ENCODE assay signal across 12 cellular contexts in the genomic region with DNA sequence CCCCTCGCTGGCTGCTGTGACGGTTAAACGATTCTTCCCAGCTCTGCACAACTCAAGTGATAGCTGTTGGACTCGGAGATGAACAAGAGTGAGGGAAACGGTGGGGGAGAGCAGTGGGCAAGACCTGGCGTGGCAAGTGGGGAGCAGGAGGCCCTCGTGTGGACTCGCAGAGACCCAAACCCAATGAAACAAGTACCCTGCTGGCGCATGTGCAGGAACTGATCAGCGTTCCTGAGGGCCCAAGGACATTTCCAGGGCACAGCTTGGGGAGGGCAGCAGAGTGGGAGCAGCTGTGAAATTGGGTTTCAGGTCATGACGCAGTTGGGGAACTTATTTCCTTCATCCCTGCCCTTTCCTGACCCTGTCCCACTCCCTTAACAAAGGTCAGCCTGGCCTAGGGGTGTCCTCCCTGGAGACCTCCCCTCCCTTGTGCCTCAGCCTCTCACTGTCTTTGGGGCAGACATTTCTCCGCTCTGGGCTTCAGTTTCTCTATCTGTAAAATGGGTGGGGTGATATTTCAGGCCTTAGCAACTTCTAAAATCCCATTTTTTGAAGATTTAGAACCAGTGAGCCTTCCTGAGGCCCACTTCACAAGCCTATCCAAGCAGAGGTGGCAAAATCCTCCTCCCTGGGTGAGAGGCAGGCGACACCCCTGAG. TPM values are rescaled to one million over a fixed set of nuclear protein-coding genes. Genes with fewer than 3 reads are reported as not detected.
DNase-seq lines count a peak whose midpoint lies in the region; ATAC-seq, FAIRE-seq and TF ChIP-seq lines count a peak whose summit lies in the region.
"Had no signal": no experiment of that assay in that cellular context is flagged by ENCODE, and none has a peak within 500 bp of the region (broad histone marks: within the 10 kb centered on the region; RNA-seq: fewer than 3 reads in every experiment).

No MANE protein-coding gene starts in this region.

- CTCF ChIA-PET in K562 (lab: Yijun Ruan, JAX; ENCODE audit: low intra/inter-chr PET ratio): no interaction called here

- FAIRE-seq in K562 (lab: Jason Lieb, UNC) (no peak), frontal cortex (lab: Jason Lieb, UNC) (no peak)
- FAIRE-seq: G401.6 had no signal

- peaks cover 0 to 23% (median 0%) of the 10 kb centered on the region in 11 experiments; a peak in 6 of 22 replicates for H4K20me1 ChIP-seq in BLaER1 treated with 17β-estradiol and CSF1 and Interleukin-3, amounts not matched to agents 10 nM and 100 nM
- peaks cover 66% of the 10 kb centered on the region for H4K20me1 ChIP-seq in K562 (replicated peaks; ENCODE audit: control insufficient read depth, insufficient read depth, low read length)

- H3K79me2 ChIP-seq in K562 (ENCODE audit: control insufficient read depth, insufficient read depth, low read length): no peaks in the 10 kb centered on the region

- no peak for ATAC-seq in K562
- ATAC-seq in right lobe of liver: no peak
- no peak for ATAC-seq in GM21529 (IDR thresholded peaks at IDR 0.05; ENCODE audit: unreplicated experiment)

- H3K9ac ChIP-seq in BLaER1 treated with 17β-estradiol and CSF1 and Interleukin-3, amounts not matched to agents 10 nM and 100 nM: peak overlapping the region in 10 of 11 experiments; percentile 14 to 69 (median 54); a peak in 16 of 22 replicates
- H3K9ac ChIP-seq in K562 (ENCODE audit: insufficient read depth in 1 of 2, low read depth in 2 of 2, low read length in 2 of 2) (peak overlapping the region in 1 of 2 experiments; percentile 71; a peak in 1 of 4 replicates), skeletal muscle tissue (ENCODE audit: low read depth in 1 of 3, low read length in 3 of 3) (peak overlapping the region in 2 of 3 donors; percentile 20 to 68)

- WGBS in K562 (ENCODE audit: insufficient coverage, low coverage, missing lambda C conversion rate): 75% methylated on average over 13 of the region's 13 CpGs
- 81% methylated on average over 7 of the region's 13 CpGs for WGBS in right lobe of liver (ENCODE audit: insufficient coverage, low coverage, low lambda C conversion rate, missing lambda C conversion rate)

- H3K9me1 ChIP-seq in K562 (ENCODE audit: control insufficient read depth, insufficient read depth, low read length): peaks cover 6% of the 10 kb centered on the region

- peaks cover 35 to 76% (median 63%) of the 10 kb centered on the region in 10 experiments for H3K4me1 ChIP-seq in BLaER1 treated with 17β-estradiol and CSF1 and Interleukin-3, amounts not matched to agents 10 nM and 100 nM
- H3K4me1 ChIP-seq in K562 (replicated peaks in 1 of 2; ENCODE audit: control insufficient read depth in 2 of 2, insufficient read depth in 2 of 2, low read length in 2 of 2): peaks cover 32 to 35% of the 10 kb centered on the region in 2 experiments
- peaks cover 0 to 18% (median 1%) of the 10 kb centered on the region in 4 donors for H3K4me1 ChIP-seq in right lobe of liver
- peaks cover 47 to 61% (median 54%) of the 10 kb centered on the region in 3 donors for H3K4me1 ChIP-seq in skeletal muscle tissue (ENCODE audit: control insufficient read depth in 3 of 3, insufficient read depth in 3 of 3, low read length in 3 of 3)

- no peaks in the 10 kb centered on the region for H3K9me3 ChIP-seq in BLaER1 treated with 17β-estradiol and CSF1 and Interleukin-3, amounts not matched to agents 10 nM and 100 nM (replicated peaks in 1 of 11)
- H3K9me3 ChIP-seq in K562 (replicated peaks; ENCODE audit: control insufficient read depth, insufficient read depth, low read depth, low read length): no peaks in the 10 kb centered on the region
- H3K9me3 ChIP-seq in right lobe of liver: no peaks in the 10 kb centered on the region
- no peaks in the 10 kb centered on the region for H3K9me3 ChIP-seq in skeletal muscle tissue (ENCODE audit: control insufficient read depth in 3 of 3, low read length in 3 of 3)

- no TSS peak for BruUV-seq in K562 (replicated peaks; lab: Mats Ljungman, UMichigan)

- no peak overlapping the region for H3K4me3 ChIP-seq in BLaER1 treated with 17β-estradiol and CSF1 and Interleukin-3, amounts not matched to agents 10 nM and 100 nM
- no peak overlapping the region for H3K4me3 ChIP-seq in K562
- H3K4me3 ChIP-seq in right lobe of liver: no peak overlapping the region
- no peak overlapping the region for H3K4me3 ChIP-seq in skeletal muscle tissue (ENCODE audit: low read length in 3 of 3)

- TF ChIP-seq EP300 in K562 (IDR thresholded peaks at IDR 0.05; ENCODE audit: low read length): no peak

- TF ChIP-seq POLR2A in K562 (conservative IDR thresholded peaks at IDR 0.05) (no peak), right lobe of liver (IDR thresholded peaks at IDR 0.05) (no peak)

- H3K27ac ChIP-seq in BLaER1 treated with 17β-estradiol and CSF1 and Interleukin-3, amounts not matched to agents 10 nM and 100 nM: peak overlapping the region in 9 of 11 experiments; percentile 53 to 95 (median 65); a peak in 19 of 22 replicates
- H3K27ac ChIP-seq in K562 (ENCODE audit: extremely low read depth, low read depth, low read length) (no peak overlapping the region), right lobe of liver (peak overlapping the region in 2 of 3 donors; percentile 51 to 54), skeletal muscle tissue (ENCODE audit: low read depth, low read length) (peak overlapping the region; percentile 79)

- TF ChIP-seq RAD21 in K562 (CRISPR knock-in tag; conservative IDR thresholded peaks at IDR 0.05 in 1 of 2, IDR thresholded peaks at IDR 0.05 in 1 of 2): no peak

- POLR2A ChIA-PET in K562 (lab: Yijun Ruan, JAX): interaction anchor here (0.6 to 0.9 kb wide), 5 partner anchors 20 to 856 kb away, joined by 3 read pairs; no protein-coding TSS in a partner anchor

- no peak for TF ChIP-seq CTCF in K562 (IDR thresholded peaks at IDR 0.05 in 2 of 3, conservative IDR thresholded peaks at IDR 0.05 in 1 of 3; ENCODE audit: insufficient read depth in 2 of 3, low read depth in 1 of 3, low read length in 3 of 3)
- TF ChIP-seq CTCF in right lobe of liver (IDR thresholded peaks at IDR 0.05): no peak

- in situ Hi-C loops in K562 (cut with MboI): no loop called here

- no peak overlapping the region for H2AFZ ChIP-seq in K562 (ENCODE audit: low read depth, low read length)

- intact Hi-C loops in K562 (cut with micrococcal nuclease) (no loop called here), right lobe of liver (cut with DNase I) (no loop called here)

- H3K27me3 ChIP-seq in BLaER1 treated with 17β-estradiol and CSF1 and Interleukin-3, amounts not matched to agents 10 nM and 100 nM: no peaks in the 10 kb centered on the region
- H3K27me3 ChIP-seq in K562 (ENCODE audit: control insufficient read depth in 2 of 2, insufficient read depth in 2 of 2, low read length in 2 of 2) (no peaks in the 10 kb centered on the region; a peak in 1 of 5 replicates), right lobe of liver (no peaks in the 10 kb centered on the region), skeletal muscle tissue (ENCODE audit: control insufficient read depth in 3 of 3, insufficient read depth in 3 of 3, low read length in 3 of 3) (peaks cover 0 to 29% (median 8%) of the 10 kb centered on the region in 3 donors)

- no peaks in the 10 kb centered on the region for H3K36me3 ChIP-seq in BLaER1 treated with 17β-estradiol and CSF1 and Interleukin-3, amounts not matched to agents 10 nM and 100 nM
- H3K36me3 ChIP-seq in K562 (ENCODE audit: control insufficient read depth, insufficient read depth, low read length) (no peaks in the 10 kb centered on the region), right lobe of liver (no peaks in the 10 kb centered on the region), skeletal muscle tissue (ENCODE audit: control insufficient read depth in 3 of 3, insufficient read depth in 3 of 3, low read length in 3 of 3) (no peaks in the 10 kb centered on the region)

- peak overlapping the region; percentile 54 to 88 (median 77) for H3K4me2 ChIP-seq in BLaER1 treated with 17β-estradiol and CSF1 and Interleukin-3, amounts not matched to agents 10 nM and 100 nM
- H3K4me2 ChIP-seq in K562 (ENCODE audit: insufficient read depth, low read length): no peak overlapping the region

- no peak for DNase-seq in K562 (ENCODE audit: extremely low read depth in 1 of 4, low spot score in 3 of 4)
- DNase-seq in right lobe of liver: no peak
- no peak for DNase-seq in midbrain (lab: John Stamatoyannopoulos, UW)
- DNase-seq in frontal cortex (ENCODE audit: low spot score in 2 of 2): no peak
- no peak for DNase-seq in activated CD4-positive, alpha-beta T cell treated with anti-CD3 and anti-CD28 coated beads, Interleukin-2, amount 50 U/mL, for 48 hours
- DNase-seq: activated CD4-positive, alpha-beta memory T cell treated with anti-CD3 and anti-CD28 coated beads, Interleukin-2, amount 10 ng/mL, durations not matched to agents 7 days and 5 days; NCI-H1694 treated with DMSO at 0.1 percent for 48 hours; stimulated activated CD4-positive, alpha-beta T cell treated with anti-CD3 and anti-CD28 coated beads, Interleukin-12 subunit alpha, Interleukin-12 subunit beta, amount 100 ng/mL, for 4 hours had no signal

TF ChIP-seq in K562, 482 proteins besides CTCF, POLR2A, EP300 and RAD21:
- TF ChIP-seq ZNF316 (IDR thresholded peaks at IDR 0.05) (no peak), RBM25 (IDR thresholded peaks at IDR 0.05; ENCODE audit: low read depth, low read length, severe bottlenecking) (peak; percentile 80), TBP (optimal IDR thresholded peaks at IDR 0.05; ENCODE audit: low read depth, low read length) (no peak), BCOR (IDR thresholded peaks at IDR 0.05) (peak; percentile 72), KDM1A (IDR thresholded peaks at IDR 0.05) (peak in 1 of 2 experiments; percentile 31; a peak in 1 of 4 replicates)

RNA-seq across cellular contexts. Expression of gene ECE1, which starts 27.9 kb away (rescaled TPM):
- total RNA-seq in K562 (2011; cell fraction: chromatin; rRNA removed; ENCODE audit: low replicate concordance): 46.9 and 72.4 TPM in 2 replicates
- 41.5 and 47.5 TPM in 2 replicates for total RNA-seq in K562 (2011; cell fraction: nucleolus; rRNA removed)
- total RNA-seq in K562 (2011; cell fraction: nucleoplasm; rRNA removed): 38.9 and 42.0 TPM in 2 replicates
- total RNA-seq in K562 (2014; rRNA removed) (18.8 and 21.3 TPM in 2 replicates), K562 (2014; rRNA removed; fragmentation: Illumina TruSeq; extraction: Trizol) (11.0 and 14.5 TPM in 2 replicates), K562 (2015; rRNA removed; fragmentation: Illumina TruSeq; extraction: Trizol) (5.3 and 6.9 TPM in 2 replicates), K562 (2021) (31.6 and 34.8 TPM in 2 replicates), right lobe of liver (10 to 100 TPM; 39.7 to 61.3 (median 43.8) TPM), skeletal muscle tissue (25.6 TPM), frontal cortex (8.2 TPM)
- polyA plus RNA-seq in K562 (2011; rRNA removed) (10.3 and 26.8 TPM in 2 replicates), K562 (2014; fragmentation: Illumina TruSeq; extraction: Trizol) (29.7 and 30.8 TPM in 2 replicates), K562 (2014; fragmentation: Nextera tagmentation; extraction: Ambion mirVana) (under 1 TPM; 0.56 to 0.61 TPM), K562 (2014; rRNA removed) (10.1 and 12.1 TPM in 2 replicates)
- polyA plus RNA-seq in K562 (2011; cell fraction: cytosol; rRNA removed): 5.5 and 9.8 TPM in 2 replicates
- polyA plus RNA-seq in K562 (2011; cell fraction: nucleus; rRNA removed): 12.7 and 17.7 TPM in 2 replicates
- 20.2 and 46.9 TPM in 2 replicates for polyA plus RNA-seq in K562 (2012)
- polyA minus RNA-seq in K562 (2011; rRNA and poly(A)+ RNA removed): 9.1 and 14.0 TPM in 2 replicates
- polyA minus RNA-seq in K562 (2011; cell fraction: cytosol; rRNA and poly(A)+ RNA removed): 9.9 and 13.4 TPM in 2 replicates
- 9.1 and 11.0 TPM in 2 replicates for polyA minus RNA-seq in K562 (2011; cell fraction: nucleus; rRNA and poly(A)+ RNA removed)
